Comparison of ENCODE assay signal across 11 cellular contexts in genomic region chr14:93010543-93011541, GRCh38.
DNase-seq lines count a peak whose midpoint lies in the region; ATAC-seq and TF ChIP-seq lines count a peak whose summit lies in the region.
"Had no signal": no experiment of that assay in that cellular context is flagged by ENCODE, and none has a peak within 500 bp of the region (broad histone marks: within the 10 kb centered on the region; RNA-seq: fewer than 3 reads in every experiment).

No MANE protein-coding gene starts in this region.

- TF ChIP-seq CTCF in 22Rv1 (IDR thresholded peaks at IDR 0.05) = no peak

- H3K27ac ChIP-seq in 22Rv1 (0 out of 2 replicates have a peak overlapping the region, but pooled peaks have one; percentile 30), layer of hippocampus (ENCODE audit: low read depth, low read length) (peak overlapping the region; percentile 69)
- H3K27ac ChIP-seq: neural progenitor cell had no signal

- ATAC-seq in SK-N-SH treated with all-trans-retinoic acid at 6 μM for 48 hours (no peak), HG03159 (IDR thresholded peaks at IDR 0.05; ENCODE audit: unreplicated experiment) (no peak), HG03196 (IDR thresholded peaks at IDR 0.05; ENCODE audit: unreplicated experiment) (no peak), HG03460 (IDR thresholded peaks at IDR 0.05; ENCODE audit: unreplicated experiment) (no peak)

- no peaks in the 10 kb centered on the region for H3K27me3 ChIP-seq in layer of hippocampus (ENCODE audit: control insufficient read depth, insufficient read depth, low read length)
- H3K27me3 ChIP-seq: neural progenitor cell had no signal

- DNase-seq in NCI-H1417 (lab: John Stamatoyannopoulos, UW) = peak; percentile 79 to 95 (median 81)
- no peak for DNase-seq in glomerular visceral epithelial cell (ENCODE audit: extremely low spot score)
- DNase-seq: activated CD4-positive, alpha-beta T cell treated with anti-CD3 and anti-CD28 coated beads, Interleukin-2, amount 10 ng/mL, durations not matched to agents 24 days and 14 days; stimulated activated naive CD4-positive, alpha-beta T cell had no signal

TF ChIP-seq in SK-N-SH treated with all-trans-retinoic acid at 6 μM for 48 hours, 23 proteins besides CTCF, POLR2A, EP300 and RAD21:
- 0 out of 2 replicates have a peak, but pooled peaks have one; percentile 38 for TF ChIP-seq BACH2 (CRISPR knock-in tag; IDR thresholded peaks at IDR 0.05; ENCODE audit: borderline replicate concordance)
- TF ChIP-seq, protein P1, sequence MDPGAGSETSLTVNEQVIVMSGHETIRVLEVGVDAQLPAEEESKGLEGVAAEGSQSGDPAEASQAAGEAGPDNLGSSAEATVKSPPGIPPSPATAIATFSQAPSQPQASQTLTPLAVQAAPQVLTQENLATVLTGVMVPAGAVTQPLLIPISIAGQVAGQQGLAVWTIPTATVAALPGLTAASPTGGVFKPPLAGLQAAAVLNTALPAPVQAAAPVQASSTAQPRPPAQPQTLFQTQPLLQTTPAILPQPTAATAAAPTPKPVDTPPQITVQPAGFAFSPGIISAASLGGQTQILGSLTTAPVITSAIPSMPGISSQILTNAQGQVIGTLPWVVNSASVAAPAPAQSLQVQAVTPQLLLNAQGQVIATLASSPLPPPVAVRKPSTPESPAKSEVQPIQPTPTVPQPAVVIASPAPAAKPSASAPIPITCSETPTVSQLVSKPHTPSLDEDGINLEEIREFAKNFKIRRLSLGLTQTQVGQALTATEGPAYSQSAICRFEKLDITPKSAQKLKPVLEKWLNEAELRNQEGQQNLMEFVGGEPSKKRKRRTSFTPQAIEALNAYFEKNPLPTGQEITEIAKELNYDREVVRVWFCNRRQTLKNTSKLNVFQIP (CRISPR knock-in tag; IDR thresholded peaks at IDR 0.05; ENCODE audit: borderline replicate concordance, low read depth) = no peak
